Comparison of ENCODE assay signal across 11 cellular contexts in genomic region chr20:41150664-41151063, GRCh38. TPM values are rescaled to one million over a fixed set of nuclear protein-coding genes. Genes with fewer than 3 reads are reported as not detected.
DNase-seq lines count a peak whose midpoint lies in the region; ATAC-seq and TF ChIP-seq lines count a peak whose summit lies in the region.
"Had no signal": no experiment of that assay in that cellular context is flagged by ENCODE, and none has a peak within 500 bp of the region (broad histone marks: within the 10 kb centered on the region; RNA-seq: fewer than 3 reads in every experiment).

No MANE protein-coding gene starts in this region.

- H3K9me3 Mint-ChIP-seq in natural killer cell treated with Interleukin-12 subunit alpha and Interleukin-12 subunit beta and Interleukin-15 and Interleukin-18, amount 100 ng/mL, for 72 hours: no peaks in the 10 kb centered on the region
- no peaks in the 10 kb centered on the region for H3K9me3 Mint-ChIP-seq in MCF 10A (ENCODE audit: unreplicated experiment)

- H3K27ac Mint-ChIP-seq in natural killer cell treated with Interleukin-12 subunit alpha and Interleukin-12 subunit beta and Interleukin-15 and Interleukin-18, amount 100 ng/mL, for 72 hours: peak overlapping the region; percentile 10 to 31
- H3K27ac Mint-ChIP-seq in MCF 10A (ENCODE audit: low read depth, unreplicated experiment): no peak overlapping the region

- no peak overlapping the region for H3K4me3 Mint-ChIP-seq in natural killer cell treated with Interleukin-12 subunit alpha and Interleukin-12 subunit beta and Interleukin-15 and Interleukin-18, amount 100 ng/mL, for 72 hours
- no peak overlapping the region for H3K4me3 Mint-ChIP-seq in MCF 10A (ENCODE audit: unreplicated experiment)

- H3K27ac ChIP-seq in dorsolateral prefrontal cortex: peak overlapping the region in 54 of 59 donors; percentile 1 to 99 (median 67)

- no peaks in the 10 kb centered on the region for H3K36me3 Mint-ChIP-seq in natural killer cell treated with Interleukin-12 subunit alpha and Interleukin-12 subunit beta and Interleukin-15 and Interleukin-18, amount 100 ng/mL, for 72 hours
- H3K36me3 Mint-ChIP-seq in MCF 10A (ENCODE audit: insufficient read depth, unreplicated experiment): no peaks in the 10 kb centered on the region

- POLR2A ChIA-PET in MCF 10A (lab: Yijun Ruan, JAX): interaction anchor here (1.0 kb wide), 1 partner anchor 13 kb away, joined by 6 read pairs; no protein-coding TSS in a partner anchor

- H3K27me3 Mint-ChIP-seq in natural killer cell treated with Interleukin-12 subunit alpha and Interleukin-12 subunit beta and Interleukin-15 and Interleukin-18, amount 100 ng/mL, for 72 hours: no peaks in the 10 kb centered on the region
- H3K27me3 Mint-ChIP-seq in MCF 10A (ENCODE audit: insufficient read depth, unreplicated experiment): no peaks in the 10 kb centered on the region

- no peaks in the 10 kb centered on the region for H3K27me3 ChIP-seq in dorsolateral prefrontal cortex

- no peak overlapping the region for H3K4me3 ChIP-seq in dorsolateral prefrontal cortex

- CTCF ChIA-PET in MCF 10A (lab: Yijun Ruan, JAX): interaction anchor here (0.7 to 2.0 kb wide), 3 partner anchors 22 to 710 kb away, joined by 3 to 11 read pairs (median 4); partner anchors contain the start of gene LPIN3

- peaks cover 54 to 59% of the 10 kb centered on the region in 2 donors for H3K4me1 Mint-ChIP-seq in natural killer cell treated with Interleukin-12 subunit alpha and Interleukin-12 subunit beta and Interleukin-15 and Interleukin-18, amount 100 ng/mL, for 72 hours (ENCODE audit: low read depth in 2 of 2)
- peaks cover 20% of the 10 kb centered on the region for H3K4me1 Mint-ChIP-seq in MCF 10A (ENCODE audit: insufficient read depth, unreplicated experiment)

- intact Hi-C loops in dorsolateral prefrontal cortex (cut with DNase I) (no loop called here), MCF 10A (cut with micrococcal nuclease) (no loop called here)

- TF ChIP-seq CTCF in dorsolateral prefrontal cortex (IDR thresholded peaks at IDR 0.05 in 54 of 56, conservative IDR thresholded peaks at IDR 0.05 in 2 of 56; ENCODE audit: low read depth in 1 of 56, partially characterized antibody in 56 of 56) (no peak), MCF 10A (IDR thresholded peaks at IDR 0.05; ENCODE audit: unreplicated experiment) (no peak)

- BruUV-seq in MCF 10A (replicated peaks; lab: Mats Ljungman, UMichigan): no TSS peak

- DNase-seq in D341Med (ENCODE audit: low spot score) (peak; percentile 46), NCI-H2171 (lab: John Stamatoyannopoulos, UW) (peak; percentile 32), dorsolateral prefrontal cortex (no peak), MCF 10A (ENCODE audit: unreplicated experiment) (no peak)
- no peak for DNase-seq in natural killer cell treated with Interleukin-12 subunit alpha and Interleukin-12 subunit beta and Interleukin-15 and Interleukin-18, amount 100 ng/mL, for 72 hours (ENCODE audit: low spot score)
- DNase-seq: activated CD4-positive, alpha-beta T cell treated with anti-CD3 and anti-CD28 coated beads for 48 hours; DMS79 treated with DMSO at 0.1 percent for 48 hours; NK-92 treated with Interleukin-12 subunit alpha and Interleukin-12 subunit beta, amount 100 ng/mL, for 24 hours had no signal

- no peak for ATAC-seq in natural killer cell treated with Interleukin-12 subunit alpha and Interleukin-12 subunit beta and Interleukin-15 and Interleukin-18, amount 100 ng/mL, for 72 hours
- no peak for ATAC-seq in HG03175 (IDR thresholded peaks at IDR 0.05; ENCODE audit: unreplicated experiment)
- no peak for ATAC-seq in GM18498 (IDR thresholded peaks at IDR 0.05; ENCODE audit: unreplicated experiment)
- ATAC-seq in GM21576 (IDR thresholded peaks at IDR 0.05; ENCODE audit: unreplicated experiment): no peak

RNA-seq across cellular contexts. Expression of gene PLCG1, which starts 13.3 kb away (rescaled TPM):
- 100 to 1,000 TPM; 110 to 346 (median 179) TPM for total RNA-seq in dorsolateral prefrontal cortex
- 100 to 1,000 TPM in 1 of 2 donors, 10 to 100 TPM in 1; 54.6 to 114 TPM for total RNA-seq in natural killer cell treated with Interleukin-12 subunit alpha and Interleukin-12 subunit beta and Interleukin-15 and Interleukin-18, amount 100 ng/mL, for 72 hours
- 33.2 and 48.1 TPM in 2 replicates for total RNA-seq in MCF 10A (2022)

Comparison
In these comparisons a context has a peak if more than half of its experiments do, and no peak if none do; other contexts are left out.
1. DNase-seq: peak in D341Med (single experiment) and NCI-H2171 (single experiment); none in dorsolateral prefrontal cortex (0 of 10), natural killer cell treated with Interleukin-12 subunit alpha and Interleukin-12 subunit beta and Interleukin-15 and Interleukin-18, amount 100 ng/mL, for 72 hours (single experiment) and MCF 10A (single experiment).